In the genomic region with DNA sequence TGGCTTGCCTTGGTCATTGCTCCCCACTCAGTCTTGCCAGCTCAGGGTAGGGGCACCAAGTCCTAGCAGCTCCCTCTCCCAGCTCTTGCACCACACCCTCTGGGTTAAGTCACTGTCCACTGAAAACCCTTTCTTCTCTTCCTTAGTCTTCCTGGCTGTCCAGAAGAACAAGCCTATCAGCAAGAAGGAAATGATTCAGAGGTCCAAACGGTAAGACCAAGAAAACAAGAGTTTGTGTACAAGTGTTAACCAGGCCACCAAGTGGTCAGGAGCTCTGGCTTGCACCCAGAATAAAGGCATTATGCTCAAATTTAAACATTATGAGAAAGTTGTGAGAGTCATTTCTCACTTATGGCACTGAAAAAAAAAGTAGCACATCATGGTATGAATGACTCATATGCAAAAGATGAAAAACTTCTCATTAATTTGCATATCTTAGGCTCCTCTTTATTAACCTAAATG, we compare ENCODE assay signal across 10 cellular contexts. TPM values are rescaled to one million over a fixed set of nuclear protein-coding genes. Genes with fewer than 3 reads are reported as not detected.
A peak's percentile ranks its signal among the peaks of the same experiment; 100 is the strongest.
DNase-seq lines count a peak whose midpoint lies in the region; ATAC-seq, FAIRE-seq and TF ChIP-seq lines count a peak whose summit lies in the region.
"Not testable (repeated sequence)": the region's sequence is repeated elsewhere in the genome, so short reads cannot be mapped to it uniquely, and the experiment has no call there.
"Had no signal": no experiment of that assay in that cellular context is flagged by ENCODE, and none has a peak within 500 bp of the region (broad histone marks: within the 10 kb centered on the region; RNA-seq: fewer than 3 reads in every experiment).

No MANE protein-coding gene starts in this region.

- not testable (repeated sequence) for TF ChIP-seq POLR2A in GM12892 (IDR thresholded peaks at IDR 0.05; ENCODE audit: low read depth, low read length)

- H3K9me3 Mint-ChIP-seq in activated T-helper 17 cell treated with anti-CD3 and anti-CD28 coated beads, Interleukin-2, amount 50 U/mL, for 72 hours = not testable (repeated sequence)

- ATAC-seq in GM21390 (IDR thresholded peaks at IDR 0.05; ENCODE audit: unreplicated experiment) = peak; percentile 55
- peak; percentile 64 for ATAC-seq in HG02938 (IDR thresholded peaks at IDR 0.05; ENCODE audit: unreplicated experiment)
- peak; percentile 62 for ATAC-seq in activated T-helper 17 cell treated with anti-CD3 and anti-CD28 coated beads, Interleukin-2, amount 50 U/mL, for 72 hours (replicated peaks)

- not testable (repeated sequence) for H3K4me1 Mint-ChIP-seq in activated T-helper 17 cell treated with anti-CD3 and anti-CD28 coated beads, Interleukin-2, amount 50 U/mL, for 72 hours

- not testable (repeated sequence) for H3K27me3 Mint-ChIP-seq in activated T-helper 17 cell treated with anti-CD3 and anti-CD28 coated beads, Interleukin-2, amount 50 U/mL, for 72 hours

- H3K4me3 Mint-ChIP-seq in activated T-helper 17 cell treated with anti-CD3 and anti-CD28 coated beads, Interleukin-2, amount 50 U/mL, for 72 hours = not testable (repeated sequence)

- not testable (repeated sequence) for H3K4me3 ChIP-seq in cardiac fibroblast (replicated peaks in 1 of 2; ENCODE audit: low read depth in 2 of 2, low read length in 2 of 2)

- not testable (repeated sequence) for TF ChIP-seq CTCF in cardiac fibroblast (IDR thresholded peaks at IDR 0.05; ENCODE audit: low read depth, low read length)

- H3K27ac Mint-ChIP-seq in activated T-helper 17 cell treated with anti-CD3 and anti-CD28 coated beads, Interleukin-2, amount 50 U/mL, for 72 hours = peak overlapping the region; percentile 84

- peak; percentile 58 for FAIRE-seq in GM12892 (lab: Jason Lieb, UNC)

- DNase-seq in GM12892 (ENCODE audit: insufficient read length) = not testable (repeated sequence)
- DNase-seq in LHCN-M2 (ENCODE audit: low read depth) (peak; percentile 10), cardiac fibroblast (ENCODE audit: low read depth in 2 of 2) (peak; percentile 9 to 22), kidney tubule cell (ENCODE audit: low spot score) (peak; percentile 11)

- H3K36me3 Mint-ChIP-seq in activated T-helper 17 cell treated with anti-CD3 and anti-CD28 coated beads, Interleukin-2, amount 50 U/mL, for 72 hours (ENCODE audit: low read depth) = not testable (repeated sequence)

RNA-seq across cellular contexts. Expression of gene NAT8, which starts 32.5 kb away (rescaled TPM):
- polyA plus RNA-seq in GM12892 (2012; ENCODE audit: missing spikeins) = not detected
- total RNA-seq in LHCN-M2 (2014; rRNA removed) = not detected in 2 replicates
- polyA plus RNA-seq in LHCN-M2 (2012) = not detected
- not detected for total RNA-seq in activated T-helper 17 cell treated with anti-CD3 and anti-CD28 coated beads, Interleukin-2, amount 50 U/mL, for 72 hours
- total RNA-seq: GM23338, RPMI7951 had no signal
- polyA plus RNA-seq: CD14-positive monocyte, GM23338 had no signal
